Comparison of ENCODE assay signal across 8 cellular contexts in genomic region chr5:96808541-96808828, GRCh38. TPM values are rescaled to one million over a fixed set of nuclear protein-coding genes. Genes with fewer than 3 reads are reported as not detected.
DNase-seq lines count a peak whose midpoint lies in the region; ATAC-seq and TF ChIP-seq lines count a peak whose summit lies in the region.

No MANE protein-coding gene starts in this region.

- TF ChIP-seq CTCF in VCaP (conservative IDR thresholded peaks at IDR 0.05) (no peak), fibroblast of villous mesenchyme (IDR thresholded peaks at IDR 0.05; ENCODE audit: insufficient read depth, low read depth, low read length) (no peak)

- no peaks in the 10 kb centered on the region for H3K9me2 ChIP-seq in GM23248 (ENCODE audit: insufficient read depth)

- ATAC-seq in HG02623 (IDR thresholded peaks at IDR 0.05; ENCODE audit: unreplicated experiment), result no peak

- H3K27ac ChIP-seq in GM23248 (peak overlapping the region; percentile 90), VCaP (peak overlapping the region; percentile 99)

- peak overlapping the region; percentile 88 for H3K4me2 ChIP-seq in GM23248 (ENCODE audit: unreplicated experiment)
- H3K4me2 ChIP-seq in skeletal muscle satellite cell (ENCODE audit: low read length), result peak overlapping the region; percentile 93

- no peaks in the 10 kb centered on the region for H3K79me2 ChIP-seq in GM23248 (ENCODE audit: insufficient read depth)

- H3K9me3 ChIP-seq in GM23248 (ENCODE audit: low read depth) (no peaks in the 10 kb centered on the region), skeletal muscle satellite cell (replicated peaks; ENCODE audit: low read length) (no peaks in the 10 kb centered on the region)

- H3F3A ChIP-seq in GM23248 (ENCODE audit: insufficient read depth), result peaks cover 10% of the 10 kb centered on the region; the same call in 1 of the 2 replicates

- H3K4me3 ChIP-seq in GM23248, result peak overlapping the region; percentile 94
- H3K4me3 ChIP-seq in fibroblast of villous mesenchyme (ENCODE audit: low read depth, low read length), result peak overlapping the region; percentile 79
- H3K4me3 ChIP-seq in skeletal muscle satellite cell (ENCODE audit: low read length), result peak overlapping the region; percentile 96

- no peak for DNase-seq in GM23248
- no peak for DNase-seq in fibroblast of villous mesenchyme (ENCODE audit: low read depth)
- no peak for DNase-seq in activated gamma-delta T cell treated with Interleukin-2 at 50 U/mL for 16 hours
- no peak for DNase-seq in activated CD8-positive, alpha-beta memory T cell treated with anti-CD3 and anti-CD28 coated beads for 24 hours
- DNase-seq in NCI-H187 (lab: John Stamatoyannopoulos, UW), result no peak

- in situ Hi-C loops in GM23248 (cut with MboI), result no loop called here

- H3K9ac ChIP-seq in GM23248 (peak overlapping the region; percentile 98), skeletal muscle satellite cell (ENCODE audit: low read depth, low read length) (peak overlapping the region; percentile 93)

- 0% methylated on average over 2 of the region's 2 CpGs for WGBS in GM23248 (ENCODE audit: low coverage in 1 of 2, low lambda C conversion rate in 2 of 2, missing lambda C conversion rate in 2 of 2), 2 experiments

- H3K4me1 ChIP-seq in GM23248 (ENCODE audit: insufficient read depth) (peaks cover 7% of the 10 kb centered on the region; the same call in 1 of the 2 replicates), skeletal muscle satellite cell (ENCODE audit: control insufficient read depth, insufficient read depth, low read length) (peaks cover 10% of the 10 kb centered on the region)

- H4K20me1 ChIP-seq in GM23248 (ENCODE audit: insufficient read depth), result no peaks in the 10 kb centered on the region; the same call in 1 of the 2 replicates

- H3K36me3 ChIP-seq in GM23248 (ENCODE audit: low read depth), result no peaks in the 10 kb centered on the region
- H3K36me3 ChIP-seq in skeletal muscle satellite cell (ENCODE audit: insufficient read depth, low read length), result no peaks in the 10 kb centered on the region

- H3K27me3 ChIP-seq in GM23248 (replicated peaks; ENCODE audit: insufficient read depth) (no peaks in the 10 kb centered on the region), skeletal muscle satellite cell (ENCODE audit: control insufficient read depth, insufficient read depth, low read length) (no peaks in the 10 kb centered on the region)

- H2AFZ ChIP-seq in GM23248, result peak overlapping the region; percentile 95

RNA-seq across cellular contexts. Expression of gene ERAP1, which starts 0.7 kb away (rescaled TPM):
- 16.8 and 21.0 TPM in 2 replicates for total RNA-seq in GM23248 (2014; rRNA removed; shearing (Covaris generic))
- polyA plus RNA-seq in GM23248 (2016; fragmentation: Nextera tagmentation; extraction: Ambion mirVana), result 8.7 and 9.0 TPM in 2 replicates
- 33.2 and 40.2 TPM in 2 replicates for total RNA-seq in fibroblast of villous mesenchyme
- total RNA-seq in skeletal muscle satellite cell (2012; rRNA removed), result 17.2 and 19.4 TPM in 2 replicates
